Comparison of ENCODE assay signal across 1 cellular context in the genomic region with DNA sequence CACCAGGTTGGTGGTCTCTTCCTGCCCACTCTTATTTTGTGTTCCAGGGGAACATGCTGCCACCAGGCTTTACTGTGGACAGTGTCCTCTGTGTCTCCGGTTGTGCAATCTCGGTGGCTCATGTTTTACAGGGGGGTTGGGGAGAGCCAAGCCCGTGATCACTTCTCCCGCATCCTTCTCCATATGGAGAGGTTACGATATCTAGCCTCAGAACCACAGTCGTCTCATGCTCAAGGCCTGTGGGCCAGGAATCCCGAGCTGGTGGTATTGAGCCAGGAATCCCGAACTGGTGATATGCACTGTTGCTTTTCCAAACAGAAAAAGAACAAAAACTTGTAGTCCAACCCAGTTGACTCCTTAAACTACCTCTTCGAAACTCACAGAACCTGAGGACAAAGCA.
TF ChIP-seq lines count a peak whose summit lies in the region.

No MANE protein-coding gene starts in this region.

TF ChIP-seq in HepG2, 621 proteins besides CTCF, POLR2A, EP300 and RAD21:
- TF ChIP-seq SMAD1 (CRISPR knock-in tag; IDR thresholded peaks at IDR 0.05; ENCODE audit: borderline replicate concordance, low read depth) (no peak), FOXA1 (IDR thresholded peaks at IDR 0.05) (no peak), FOXA1 (CRISPR knock-in tag; IDR thresholded peaks at IDR 0.05) (no peak), CEBPB (IDR thresholded peaks at IDR 0.05; ENCODE audit: borderline replicate concordance, low read depth, low read length) (peak; percentile 38; the same call in 1 of the 2 replicates), ZFP37 (CRISPR knock-in tag; IDR thresholded peaks at IDR 0.05; ENCODE audit: borderline replicate concordance) (no peak), SIX4 (CRISPR knock-in tag; IDR thresholded peaks at IDR 0.05) (no peak)
TF ChIP-seq in HepG2: peak in this region for 1.
